In the genomic region with DNA sequence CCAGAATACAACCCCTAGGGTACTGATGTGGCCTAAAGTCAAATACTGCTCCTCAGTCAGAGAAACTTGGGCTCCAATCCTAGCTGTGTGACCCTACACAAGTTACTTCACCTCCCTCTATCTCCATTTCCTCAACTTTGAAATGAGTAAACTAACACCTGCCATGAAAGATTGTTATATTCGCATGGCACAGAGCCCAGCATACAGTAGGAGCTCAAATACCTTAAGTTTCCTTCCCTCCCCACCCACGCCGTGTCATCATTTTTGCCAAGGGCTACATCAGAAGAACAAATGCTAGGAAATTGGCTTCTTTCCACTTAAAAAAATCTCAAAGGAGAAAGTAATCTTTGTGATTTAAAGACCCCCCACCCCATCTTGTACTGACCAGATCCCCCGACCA, we compare ENCODE assay signal across 13 cellular contexts.
"Had no signal": no experiment of that assay in that cellular context is flagged by ENCODE, and none has a peak within 500 bp of the region (broad histone marks: within the 10 kb centered on the region; RNA-seq: fewer than 3 reads in every experiment).

No MANE protein-coding gene starts in this region.

- H3K4me1 ChIP-seq: uterus had no signal

- H3K9me3 ChIP-seq: esophagus muscularis mucosa, ovary, uterus had no signal

- H3K27ac ChIP-seq: cardiac muscle cell, esophagus muscularis mucosa, hepatocyte, ovary, uterus had no signal

- H3K4me3 ChIP-seq: cardiac muscle cell, dorsolateral prefrontal cortex, esophagus muscularis mucosa, hepatocyte, ovary, uterus had no signal

- H2AFZ ChIP-seq: hepatocyte had no signal

- DNase-seq: activated naive CD4-positive, alpha-beta T cell treated with anti-CD3 and anti-CD28 coated beads, Interleukin-2, amount 10 ng/mL, durations not matched to agents 7 days and 5 days; dorsolateral prefrontal cortex; islet precursor cell; left ventricle myocardium superior; mesenchymal stem cell; ovary; T-helper 9 cell; uterus had no signal

- H3K27me3 ChIP-seq: cardiac muscle cell, dorsolateral prefrontal cortex, hepatocyte, ovary, uterus had no signal

- H3K36me3 ChIP-seq: cardiac muscle cell, esophagus muscularis mucosa, ovary, uterus had no signal

- H3K4me2 ChIP-seq: hepatocyte had no signal

- ATAC-seq: activated CD4-positive, CD25-positive, alpha-beta regulatory T cell treated with anti-CD3 and anti-CD28 coated beads, Interleukin-2, amount 50 U/mL, for 24 hours; stimulated activated memory B cell treated with anti-CD40 and anti-IgM and Interleukin-4, amounts not matched to agents 10 μg/mL and 1 μg/mL and 100 μg/mL, for 72 hours had no signal
